ENCODE assay signal across 8 cellular contexts in the genomic region with DNA sequence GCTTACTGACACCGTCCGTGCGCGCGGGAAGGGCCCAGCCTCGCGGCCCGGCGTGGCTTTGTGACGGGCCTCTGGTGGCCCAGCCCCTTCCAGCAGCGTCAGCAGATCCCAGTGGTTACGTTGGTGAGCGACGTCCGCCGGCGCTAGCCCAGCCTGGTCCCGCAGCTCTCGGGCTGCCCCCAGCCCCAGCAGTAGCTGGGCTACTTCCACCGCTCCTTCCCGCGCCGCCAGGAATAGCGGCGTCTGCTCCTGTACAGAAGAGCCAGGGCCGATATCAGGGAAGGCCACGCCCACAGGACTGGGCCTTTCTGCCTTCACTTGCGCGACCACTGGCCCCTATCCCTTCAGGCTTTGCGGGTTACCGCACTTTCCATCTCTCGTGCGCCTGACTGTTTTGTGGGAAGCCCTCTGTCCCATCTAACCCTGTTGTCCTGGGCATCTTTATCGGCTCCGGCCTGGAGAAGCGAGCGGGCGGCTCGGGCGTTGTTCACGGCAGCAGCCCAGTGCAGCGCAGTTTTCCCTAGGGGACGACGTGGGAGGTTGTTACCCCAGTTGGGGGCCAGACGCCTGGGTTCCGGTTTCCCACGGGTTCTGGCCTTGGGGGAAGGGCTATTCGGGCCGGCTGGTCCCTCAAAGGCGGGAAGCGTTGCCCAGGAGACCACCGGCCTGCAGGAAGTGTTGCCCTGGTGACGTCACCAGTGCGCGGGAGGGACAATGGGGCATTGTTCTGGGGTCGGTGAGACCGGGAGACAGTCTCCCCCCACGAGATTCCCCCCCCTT. TPM values are rescaled to one million over a fixed set of nuclear protein-coding genes. Genes with fewer than 3 reads are reported as not detected.
A peak's percentile ranks its signal among the peaks of the same experiment; 100 is the strongest.
DNase-seq lines count a peak whose midpoint lies in the region; ATAC-seq, FAIRE-seq and TF ChIP-seq lines count a peak whose summit lies in the region.

No MANE protein-coding gene starts in this region.

- no peaks in the 10 kb centered on the region for H3K9me3 ChIP-seq in skeletal muscle satellite cell (replicated peaks; ENCODE audit: low read length)

- peaks cover 26% of the 10 kb centered on the region for H3K4me1 ChIP-seq in skeletal muscle satellite cell (ENCODE audit: control insufficient read depth, insufficient read depth, low read length)

- H3K4me3 ChIP-seq in bronchial epithelial cell (ENCODE audit: low read depth, low read length) (peak overlapping the region; percentile 54), skeletal muscle satellite cell (ENCODE audit: low read length) (peak overlapping the region; percentile 97)

- DNase-seq in NCI-H2081 (lab: John Stamatoyannopoulos, UW) (peak; percentile 79 to 81), NCI-H2081 treated with DMSO at 0.1 percent for 48 hours (lab: John Stamatoyannopoulos, UW) (no peak), NCI-H1417 (lab: John Stamatoyannopoulos, UW) (peak; percentile 62 to 96 (median 91)), T1000 (lab: John Stamatoyannopoulos, UW) (peak; percentile 81), bronchial epithelial cell (ENCODE audit: low read depth) (peak; percentile 42), iPS-NIHi7 (ENCODE audit: extremely low spot score) (peak; percentile 84)

- no peaks in the 10 kb centered on the region for H3K36me3 ChIP-seq in bronchial epithelial cell (ENCODE audit: control insufficient read depth, insufficient read depth, low read length)
- H3K36me3 ChIP-seq in skeletal muscle satellite cell (ENCODE audit: insufficient read depth, low read length): no peaks in the 10 kb centered on the region

- TF ChIP-seq CTCF in bronchial epithelial cell (IDR thresholded peaks at IDR 0.05; ENCODE audit: insufficient read depth, low read length, severe bottlenecking): no peak

- peak overlapping the region; percentile 100 for H3K9ac ChIP-seq in skeletal muscle satellite cell (ENCODE audit: low read depth, low read length)

- no peak for FAIRE-seq in bronchial epithelial cell (lab: Jason Lieb, UNC)

- H3K4me2 ChIP-seq in skeletal muscle satellite cell (ENCODE audit: low read length): peak overlapping the region; percentile 99

- H3K27me3 ChIP-seq in bronchial epithelial cell (ENCODE audit: control insufficient read depth, insufficient read depth, low read length) (no peaks in the 10 kb centered on the region), skeletal muscle satellite cell (ENCODE audit: control insufficient read depth, insufficient read depth, low read length) (no peaks in the 10 kb centered on the region)

- peak; percentile 13 for ATAC-seq in HG02798 (IDR thresholded peaks at IDR 0.05; ENCODE audit: poor library complexity, unreplicated experiment)

RNA-seq across cellular contexts. Expression of gene GPSM3, which starts 3.6 kb away (rescaled TPM):
- 0.64 and 0.79 TPM in 2 replicates for total RNA-seq in bronchial epithelial cell
- total RNA-seq in skeletal muscle satellite cell (2012; rRNA removed): 1.3 TPM in 2 replicates

RNA-seq across cellular contexts. Expression of gene PBX2, which starts 6.1 kb away (rescaled TPM):
- 16.3 and 19.3 TPM in 2 replicates for total RNA-seq in bronchial epithelial cell
- total RNA-seq in skeletal muscle satellite cell (2012; rRNA removed): 17.3 and 19.5 TPM in 2 replicates

RNA-seq across cellular contexts. Expression of gene AGER, which starts 12.0 kb away (rescaled TPM):
- total RNA-seq in bronchial epithelial cell: 0.26 TPM in 2 replicates
- under 0.01 and 0.25 TPM in 2 replicates for total RNA-seq in skeletal muscle satellite cell (2012; rRNA removed)

RNA-seq across cellular contexts. Expression of gene RNF5, which starts 17.9 kb away (rescaled TPM):
- total RNA-seq in bronchial epithelial cell: 29.2 and 50.5 TPM in 2 replicates
- total RNA-seq in skeletal muscle satellite cell (2012; rRNA removed): 16.0 and 22.9 TPM in 2 replicates

RNA-seq across cellular contexts. Expression of gene AGPAT1, which starts 20.2 kb away (rescaled TPM):
- total RNA-seq in bronchial epithelial cell: 5.8 and 9.0 TPM in 2 replicates
- 19.0 and 31.2 TPM in 2 replicates for total RNA-seq in skeletal muscle satellite cell (2012; rRNA removed)
